8 cellular contexts compared by ENCODE assay signal in the genomic region with DNA sequence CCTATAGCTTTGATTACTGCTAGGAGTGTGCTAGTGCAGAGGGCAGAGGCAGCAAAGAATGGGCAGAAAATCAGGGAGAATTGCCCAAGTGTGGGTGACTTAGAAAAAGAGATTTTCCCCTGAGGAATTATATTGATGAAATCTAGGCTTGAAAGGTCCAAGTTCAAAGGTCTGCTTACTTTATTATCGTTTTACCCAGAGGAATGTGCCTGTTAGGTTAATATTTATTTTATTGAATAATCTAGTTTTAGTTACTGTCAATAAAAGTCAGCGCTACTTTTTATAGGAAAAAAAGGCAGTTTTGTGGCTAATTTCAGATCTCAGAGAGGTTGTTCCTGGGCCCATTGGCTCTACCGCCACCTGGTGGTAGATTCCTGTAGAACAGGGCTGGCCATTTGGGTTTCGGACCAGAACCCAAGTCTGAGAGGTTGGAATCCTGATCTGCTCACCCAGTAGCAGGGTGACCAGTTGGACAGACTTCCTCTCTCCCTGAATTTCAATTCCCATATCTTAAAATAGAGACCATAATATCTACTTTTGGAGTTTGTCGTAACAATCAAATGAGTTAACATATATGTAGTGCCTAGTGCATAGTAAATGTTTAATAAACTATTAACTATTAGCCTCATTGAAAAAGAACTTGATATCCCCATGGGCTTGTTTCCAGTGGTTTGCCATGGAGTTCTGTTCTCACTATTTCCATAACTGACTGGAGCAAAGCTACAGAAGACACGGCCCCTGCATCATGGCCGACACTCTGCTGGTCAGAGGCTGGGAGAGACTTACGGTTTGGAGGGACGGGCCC.
DNase-seq lines count a peak whose midpoint lies in the region; ATAC-seq and TF ChIP-seq lines count a peak whose summit lies in the region.

No MANE protein-coding gene starts in this region.

- DNase-seq in GM10248 (ENCODE audit: extremely low spot score) (peak; percentile 58), NAMALWA (ENCODE audit: low spot score) (peak; percentile 73), lung microvascular endothelial cell (ENCODE audit: low read depth in 2 of 2) (peak; percentile 46 to 62)
- peak; percentile 68 to 73 for DNase-seq in activated CD4-positive, alpha-beta T cell treated with anti-CD3 and anti-CD28 coated beads, Interleukin-2, amount 50 U/mL, for 48 hours
- DNase-seq in effector CD8-positive, alpha-beta T cell (lab: John Stamatoyannopoulos, UW): peak; percentile 52
- peak; percentile 47 for DNase-seq in stimulated activated CD8-positive, alpha-beta memory T cell treated with anti-CD3 and anti-CD28 coated beads, Interleukin-15, amount 100 ng/mL, for 24 hours (ENCODE audit: low read depth)

- peak; percentile 82 for TF ChIP-seq CTCF in GM10248 (IDR thresholded peaks at IDR 0.05; ENCODE audit: control extremely low read depth, extremely low read depth, low read depth, missing control alignments)

- POLR2A ChIA-PET in GM10248 (lab: Yijun Ruan, JAX): no interaction called here

- ATAC-seq in GM18867 (IDR thresholded peaks at IDR 0.05; ENCODE audit: unreplicated experiment): no peak
- no peak for ATAC-seq in HG03159 (IDR thresholded peaks at IDR 0.05; ENCODE audit: unreplicated experiment)

- CTCF ChIA-PET in GM10248 (lab: Yijun Ruan, JAX): interaction anchor here (0.6 to 4.4 kb wide), 15 partner anchors 9 to 510 kb away, joined by 3 to 20 read pairs (median 4); no protein-coding TSS in a partner anchor
